ENCODE assay signal across 11 cellular contexts in the genomic region with DNA sequence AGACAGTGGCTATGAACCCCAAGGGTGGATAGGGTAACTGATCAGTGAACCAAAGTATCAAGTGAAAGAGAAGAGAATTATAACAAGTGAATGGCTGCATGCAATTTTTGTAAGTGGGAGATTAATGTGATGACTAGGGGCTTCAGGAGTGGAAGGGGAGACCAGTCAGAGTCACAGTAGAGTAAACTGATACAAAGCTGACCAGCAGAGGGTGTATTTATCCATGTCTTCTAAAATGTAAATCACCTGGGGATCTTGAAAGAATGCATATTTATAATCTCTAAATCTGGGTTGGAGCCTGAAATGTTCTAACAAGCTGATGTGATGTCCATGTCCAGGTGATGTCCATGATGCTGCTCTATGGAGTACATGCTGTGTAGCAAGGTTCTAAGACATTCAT.
DNase-seq lines count a peak whose midpoint lies in the region; ATAC-seq and TF ChIP-seq lines count a peak whose summit lies in the region.
"Had no signal": no experiment of that assay in that cellular context is flagged by ENCODE, and none has a peak within 500 bp of the region (broad histone marks: within the 10 kb centered on the region; RNA-seq: fewer than 3 reads in every experiment).

No MANE protein-coding gene starts in this region.

- TF ChIP-seq CTCF in C4-2B (conservative IDR thresholded peaks at IDR 0.05): peak; percentile 34

- no peak for ATAC-seq in GM18907 (IDR thresholded peaks at IDR 0.05; ENCODE audit: unreplicated experiment)
- ATAC-seq: activated T-cell treated with anti-CD3 and anti-CD28 coated beads, Interleukin-2, amount 50 U/mL, for 72 hours had no signal

- H3K27ac ChIP-seq in C4-2B: no peak overlapping the region

- H3K4me3 ChIP-seq in Jurkat, Clone E6-1 (ENCODE audit: low read length): no peak overlapping the region

- DNase-seq in Jurkat, Clone E6-1 (ENCODE audit: low read depth, low spot score): peak; percentile 4
- DNase-seq in amniotic epithelial cell (ENCODE audit: low read depth) (peak; percentile 36), kidney tubule cell (ENCODE audit: low spot score) (peak; percentile 2), posterior vena cava (ENCODE audit: low spot score) (no peak), cerebellar nuclear complex (lab: John Stamatoyannopoulos, UW) (no peak), anterior cingulate cortex (lab: John Stamatoyannopoulos, UW) (no peak)
- DNase-seq: activated T-cell treated with anti-CD3 and anti-CD28 coated beads, Interleukin-2, amount 50 U/mL, for 72 hours; central memory CD4-positive, alpha-beta T cell; SIG-M5 had no signal

- intact Hi-C loops in posterior vena cava (cut with DNase I): no loop called here

Comparison
In these comparisons a context has a peak if more than half of its experiments do, and no peak if none do; other contexts are left out.
1. DNase-seq: peak in Jurkat, Clone E6-1 (single experiment), amniotic epithelial cell (single experiment) and kidney tubule cell (single experiment); none in posterior vena cava (single experiment), cerebellar nuclear complex (0 of 2) and anterior cingulate cortex (0 of 58).